In the genomic region with DNA sequence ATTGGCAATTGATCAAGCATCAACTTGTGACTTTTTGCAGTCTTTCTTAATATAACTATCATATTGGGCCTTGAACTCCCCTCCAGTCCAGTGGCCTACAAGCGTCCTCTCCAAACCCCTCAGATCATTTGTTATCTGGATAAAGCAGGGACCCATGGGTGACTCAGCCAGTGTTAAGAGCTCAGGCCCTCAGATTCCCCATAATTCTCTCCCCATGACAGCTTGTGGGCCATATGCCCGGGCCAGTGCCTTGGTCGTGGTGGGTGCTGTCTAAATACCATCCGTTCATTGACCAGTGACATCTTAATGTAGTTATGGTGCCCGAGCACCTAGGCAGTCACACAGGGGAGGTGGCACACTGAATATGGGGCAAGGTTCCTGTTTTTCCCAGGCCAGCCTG, we compare ENCODE assay signal across 1 cellular context.
TF ChIP-seq lines count a peak whose summit lies in the region.

No MANE protein-coding gene starts in this region.

TF ChIP-seq in K562, 482 proteins besides CTCF, POLR2A, EP300 and RAD21 (continued from another document and continues in another):
- TF ChIP-seq, protein P1, sequence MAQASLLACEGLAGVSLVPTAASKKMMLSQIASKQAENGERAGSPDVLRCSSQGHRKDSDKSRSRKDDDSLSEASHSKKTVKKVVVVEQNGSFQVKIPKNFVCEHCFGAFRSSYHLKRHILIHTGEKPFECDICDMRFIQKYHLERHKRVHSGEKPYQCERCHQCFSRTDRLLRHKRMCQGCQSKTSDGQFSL (CRISPR knock-in tag; IDR thresholded peaks at IDR 0.05) = no peak
- TF ChIP-seq, protein P1 (tag; IDR thresholded peaks at IDR 0.05) = no peak
- no peak for TF ChIP-seq RBM14 (IDR thresholded peaks at IDR 0.05; ENCODE audit: borderline replicate concordance, insufficient read depth, low read depth, low read length)
- TF ChIP-seq, protein P2, sequence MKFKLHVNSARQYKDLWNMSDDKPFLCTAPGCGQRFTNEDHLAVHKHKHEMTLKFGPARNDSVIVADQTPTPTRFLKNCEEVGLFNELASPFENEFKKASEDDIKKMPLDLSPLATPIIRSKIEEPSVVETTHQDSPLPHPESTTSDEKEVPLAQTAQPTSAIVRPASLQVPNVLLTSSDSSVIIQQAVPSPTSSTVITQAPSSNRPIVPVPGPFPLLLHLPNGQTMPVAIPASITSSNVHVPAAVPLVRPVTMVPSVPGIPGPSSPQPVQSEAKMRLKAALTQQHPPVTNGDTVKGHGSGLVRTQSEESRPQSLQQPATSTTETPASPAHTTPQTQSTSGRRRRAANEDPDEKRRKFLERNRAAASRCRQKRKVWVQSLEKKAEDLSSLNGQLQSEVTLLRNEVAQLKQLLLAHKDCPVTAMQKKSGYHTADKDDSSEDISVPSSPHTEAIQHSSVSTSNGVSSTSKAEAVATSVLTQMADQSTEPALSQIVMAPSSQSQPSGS (CRISPR knock-in tag; IDR thresholded peaks at IDR 0.05) = no peak
- TF ChIP-seq RCOR1 (IDR thresholded peaks at IDR 0.05; ENCODE audit: borderline replicate concordance in 1 of 2, low read depth in 2 of 2, low read length in 2 of 2) = peak; percentile 15 to 93; a peak in 3 of 4 replicates
- no peak for TF ChIP-seq ZNF232 (CRISPR knock-in tag; IDR thresholded peaks at IDR 0.05)
- no peak for TF ChIP-seq KAT2B (IDR thresholded peaks at IDR 0.05; ENCODE audit: low read depth, low read length)
- TF ChIP-seq GTF2A2 (tag; IDR thresholded peaks at IDR 0.05) = no peak
- TF ChIP-seq SLC30A9 (CRISPR knock-in tag; IDR thresholded peaks at IDR 0.05) = no peak
- no peak for TF ChIP-seq SETDB1 (IDR thresholded peaks at IDR 0.05; ENCODE audit: low read length)
- TF ChIP-seq SMARCC2 (IDR thresholded peaks at IDR 0.05; ENCODE audit: low read depth) = peak; percentile 93
- TF ChIP-seq, protein P3, sequence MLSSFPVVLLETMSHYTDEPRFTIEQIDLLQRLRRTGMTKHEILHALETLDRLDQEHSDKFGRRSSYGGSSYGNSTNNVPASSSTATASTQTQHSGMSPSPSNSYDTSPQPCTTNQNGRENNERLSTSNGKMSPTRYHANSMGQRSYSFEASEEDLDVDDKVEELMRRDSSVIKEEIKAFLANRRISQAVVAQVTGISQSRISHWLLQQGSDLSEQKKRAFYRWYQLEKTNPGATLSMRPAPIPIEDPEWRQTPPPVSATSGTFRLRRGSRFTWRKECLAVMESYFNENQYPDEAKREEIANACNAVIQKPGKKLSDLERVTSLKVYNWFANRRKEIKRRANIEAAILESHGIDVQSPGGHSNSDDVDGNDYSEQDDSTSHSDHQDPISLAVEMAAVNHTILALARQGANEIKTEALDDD (IDR thresholded peaks at IDR 0.05) = no peak; the same call in 1 of the 2 replicates
- TF ChIP-seq, protein P4, sequence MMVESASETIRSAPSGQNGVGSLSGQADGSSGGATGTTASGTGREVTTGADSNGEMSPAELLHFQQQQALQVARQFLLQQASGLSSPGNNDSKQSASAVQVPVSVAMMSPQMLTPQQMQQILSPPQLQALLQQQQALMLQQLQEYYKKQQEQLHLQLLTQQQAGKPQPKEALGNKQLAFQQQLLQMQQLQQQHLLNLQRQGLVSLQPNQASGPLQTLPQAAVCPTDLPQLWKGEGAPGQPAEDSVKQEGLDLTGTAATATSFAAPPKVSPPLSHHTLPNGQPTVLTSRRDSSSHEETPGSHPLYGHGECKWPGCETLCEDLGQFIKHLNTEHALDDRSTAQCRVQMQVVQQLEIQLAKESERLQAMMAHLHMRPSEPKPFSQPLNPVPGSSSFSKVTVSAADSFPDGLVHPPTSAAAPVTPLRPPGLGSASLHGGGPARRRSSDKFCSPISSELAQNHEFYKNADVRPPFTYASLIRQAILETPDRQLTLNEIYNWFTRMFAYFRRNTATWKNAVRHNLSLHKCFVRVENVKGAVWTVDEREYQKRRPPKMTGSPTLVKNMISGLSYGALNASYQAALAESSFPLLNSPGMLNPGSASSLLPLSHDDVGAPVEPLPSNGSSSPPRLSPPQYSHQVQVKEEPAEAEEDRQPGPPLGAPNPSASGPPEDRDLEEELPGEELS (CRISPR knock-in tag; IDR thresholded peaks at IDR 0.05; ENCODE audit: borderline replicate concordance) = no peak
- TF ChIP-seq KDM4B (IDR thresholded peaks at IDR 0.05; ENCODE audit: borderline replicate concordance in 2 of 2, low read depth in 1 of 2) = no peak
- no peak for TF ChIP-seq ZZZ3 (IDR thresholded peaks at IDR 0.05)
- TF ChIP-seq SIRT6 (IDR thresholded peaks at IDR 0.05; ENCODE audit: low read depth, low read length) = no peak
- TF ChIP-seq ZFX (CRISPR knock-in tag; IDR thresholded peaks at IDR 0.05) = no peak
- TF ChIP-seq, protein P5, sequence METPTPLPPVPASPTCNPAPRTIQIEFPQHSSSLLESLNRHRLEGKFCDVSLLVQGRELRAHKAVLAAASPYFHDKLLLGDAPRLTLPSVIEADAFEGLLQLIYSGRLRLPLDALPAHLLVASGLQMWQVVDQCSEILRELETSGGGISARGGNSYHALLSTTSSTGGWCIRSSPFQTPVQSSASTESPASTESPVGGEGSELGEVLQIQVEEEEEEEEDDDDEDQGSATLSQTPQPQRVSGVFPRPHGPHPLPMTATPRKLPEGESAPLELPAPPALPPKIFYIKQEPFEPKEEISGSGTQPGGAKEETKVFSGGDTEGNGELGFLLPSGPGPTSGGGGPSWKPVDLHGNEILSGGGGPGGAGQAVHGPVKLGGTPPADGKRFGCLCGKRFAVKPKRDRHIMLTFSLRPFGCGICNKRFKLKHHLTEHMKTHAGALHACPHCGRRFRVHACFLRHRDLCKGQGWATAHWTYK (CRISPR knock-in tag; IDR thresholded peaks at IDR 0.05) = no peak
- TF ChIP-seq STAT5B (CRISPR knock-in tag; IDR thresholded peaks at IDR 0.05) = no peak
- TF ChIP-seq ZNF583 (CRISPR knock-in tag; IDR thresholded peaks at IDR 0.05) = no peak
- no peak for TF ChIP-seq BACH1 (tag; IDR thresholded peaks at IDR 0.05)
- TF ChIP-seq TAF7 (tag; IDR thresholded peaks at IDR 0.05) = no peak
- TF ChIP-seq, protein P6, sequence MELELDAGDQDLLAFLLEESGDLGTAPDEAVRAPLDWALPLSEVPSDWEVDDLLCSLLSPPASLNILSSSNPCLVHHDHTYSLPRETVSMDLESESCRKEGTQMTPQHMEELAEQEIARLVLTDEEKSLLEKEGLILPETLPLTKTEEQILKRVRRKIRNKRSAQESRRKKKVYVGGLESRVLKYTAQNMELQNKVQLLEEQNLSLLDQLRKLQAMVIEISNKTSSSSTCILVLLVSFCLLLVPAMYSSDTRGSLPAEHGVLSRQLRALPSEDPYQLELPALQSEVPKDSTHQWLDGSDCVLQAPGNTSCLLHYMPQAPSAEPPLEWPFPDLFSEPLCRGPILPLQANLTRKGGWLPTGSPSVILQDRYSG (tag; conservative IDR thresholded peaks at IDR 0.05; ENCODE audit: low read depth) = no peak
- TF ChIP-seq, protein P7, sequence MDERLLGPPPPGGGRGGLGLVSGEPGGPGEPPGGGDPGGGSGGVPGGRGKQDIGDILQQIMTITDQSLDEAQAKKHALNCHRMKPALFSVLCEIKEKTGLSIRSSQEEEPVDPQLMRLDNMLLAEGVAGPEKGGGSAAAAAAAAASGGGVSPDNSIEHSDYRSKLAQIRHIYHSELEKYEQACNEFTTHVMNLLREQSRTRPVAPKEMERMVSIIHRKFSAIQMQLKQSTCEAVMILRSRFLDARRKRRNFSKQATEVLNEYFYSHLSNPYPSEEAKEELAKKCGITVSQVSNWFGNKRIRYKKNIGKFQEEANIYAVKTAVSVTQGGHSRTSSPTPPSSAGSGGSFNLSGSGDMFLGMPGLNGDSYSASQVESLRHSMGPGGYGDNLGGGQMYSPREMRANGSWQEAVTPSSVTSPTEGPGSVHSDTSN (CRISPR knock-in tag; IDR thresholded peaks at IDR 0.05; ENCODE audit: low read depth) = peak; percentile 32; the same call in 1 of the 2 replicates
- TF ChIP-seq, protein P7 (tag; conservative IDR thresholded peaks at IDR 0.05; ENCODE audit: low read depth) = peak; percentile 97
- no peak for TF ChIP-seq ZNF133 (CRISPR knock-in tag; IDR thresholded peaks at IDR 0.05)
- no peak for TF ChIP-seq NRF1 (conservative IDR thresholded peaks at IDR 0.05 in 1 of 2, IDR thresholded peaks at IDR 0.05 in 1 of 2)
- no peak for TF ChIP-seq ZNF75A (CRISPR knock-in tag; IDR thresholded peaks at IDR 0.05)
- TF ChIP-seq SMC3 (conservative IDR thresholded peaks at IDR 0.05; ENCODE audit: insufficient read depth, low read depth, low read length) = no peak
- TF ChIP-seq TSC22D4 (tag; IDR thresholded peaks at IDR 0.05) = no peak
- TF ChIP-seq COPS2 (conservative IDR thresholded peaks at IDR 0.05) = no peak
- TF ChIP-seq, protein P8, sequence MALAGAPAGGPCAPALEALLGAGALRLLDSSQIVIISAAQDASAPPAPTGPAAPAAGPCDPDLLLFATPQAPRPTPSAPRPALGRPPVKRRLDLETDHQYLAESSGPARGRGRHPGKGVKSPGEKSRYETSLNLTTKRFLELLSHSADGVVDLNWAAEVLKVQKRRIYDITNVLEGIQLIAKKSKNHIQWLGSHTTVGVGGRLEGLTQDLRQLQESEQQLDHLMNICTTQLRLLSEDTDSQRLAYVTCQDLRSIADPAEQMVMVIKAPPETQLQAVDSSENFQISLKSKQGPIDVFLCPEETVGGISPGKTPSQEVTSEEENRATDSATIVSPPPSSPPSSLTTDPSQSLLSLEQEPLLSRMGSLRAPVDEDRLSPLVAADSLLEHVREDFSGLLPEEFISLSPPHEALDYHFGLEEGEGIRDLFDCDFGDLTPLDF (CRISPR knock-in tag; IDR thresholded peaks at IDR 0.05) = no peak
- TF ChIP-seq NR1H2 (CRISPR knock-in tag; IDR thresholded peaks at IDR 0.05) = no peak
- TF ChIP-seq, protein P9, sequence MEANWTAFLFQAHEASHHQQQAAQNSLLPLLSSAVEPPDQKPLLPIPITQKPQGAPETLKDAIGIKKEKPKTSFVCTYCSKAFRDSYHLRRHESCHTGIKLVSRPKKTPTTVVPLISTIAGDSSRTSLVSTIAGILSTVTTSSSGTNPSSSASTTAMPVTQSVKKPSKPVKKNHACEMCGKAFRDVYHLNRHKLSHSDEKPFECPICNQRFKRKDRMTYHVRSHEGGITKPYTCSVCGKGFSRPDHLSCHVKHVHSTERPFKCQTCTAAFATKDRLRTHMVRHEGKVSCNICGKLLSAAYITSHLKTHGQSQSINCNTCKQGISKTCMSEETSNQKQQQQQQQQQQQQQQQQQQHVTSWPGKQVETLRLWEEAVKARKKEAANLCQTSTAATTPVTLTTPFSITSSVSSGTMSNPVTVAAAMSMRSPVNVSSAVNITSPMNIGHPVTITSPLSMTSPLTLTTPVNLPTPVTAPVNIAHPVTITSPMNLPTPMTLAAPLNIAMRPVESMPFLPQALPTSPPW (CRISPR knock-in tag; IDR thresholded peaks at IDR 0.05) = no peak
- peak; percentile 44; the same call in 1 of the 2 replicates for TF ChIP-seq ATF7 (IDR thresholded peaks at IDR 0.05)
- no peak for TF ChIP-seq ZNF282 (CRISPR knock-in tag; IDR thresholded peaks at IDR 0.05)
- TF ChIP-seq, protein P10, sequence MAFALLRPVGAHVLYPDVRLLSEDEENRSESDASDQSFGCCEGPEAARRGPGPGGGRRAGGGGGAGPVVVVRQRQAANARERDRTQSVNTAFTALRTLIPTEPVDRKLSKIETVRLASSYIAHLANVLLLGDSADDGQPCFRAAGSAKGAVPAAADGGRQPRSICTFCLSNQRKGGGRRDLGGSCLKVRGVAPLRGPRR (CRISPR knock-in tag; IDR thresholded peaks at IDR 0.05) = no peak
- TF ChIP-seq U2AF2 (optimal IDR thresholded peaks at IDR 0.05; ENCODE audit: low read depth, low read length) = no peak
- TF ChIP-seq, protein P11, sequence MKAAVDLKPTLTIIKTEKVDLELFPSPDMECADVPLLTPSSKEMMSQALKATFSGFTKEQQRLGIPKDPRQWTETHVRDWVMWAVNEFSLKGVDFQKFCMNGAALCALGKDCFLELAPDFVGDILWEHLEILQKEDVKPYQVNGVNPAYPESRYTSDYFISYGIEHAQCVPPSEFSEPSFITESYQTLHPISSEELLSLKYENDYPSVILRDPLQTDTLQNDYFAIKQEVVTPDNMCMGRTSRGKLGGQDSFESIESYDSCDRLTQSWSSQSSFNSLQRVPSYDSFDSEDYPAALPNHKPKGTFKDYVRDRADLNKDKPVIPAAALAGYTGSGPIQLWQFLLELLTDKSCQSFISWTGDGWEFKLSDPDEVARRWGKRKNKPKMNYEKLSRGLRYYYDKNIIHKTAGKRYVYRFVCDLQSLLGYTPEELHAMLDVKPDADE (conservative IDR thresholded peaks at IDR 0.05; ENCODE audit: control insufficient read depth, low read depth, low read length) = no peak
